In genomic region chr13:32206097-32206740, GRCh38 we compare ENCODE assay signal across 18 cellular contexts.
DNase-seq lines count a peak whose midpoint lies in the region; ATAC-seq and TF ChIP-seq lines count a peak whose summit lies in the region.
"Had no signal": no experiment of that assay in that cellular context is flagged by ENCODE, and none has a peak within 500 bp of the region (broad histone marks: within the 10 kb centered on the region; RNA-seq: fewer than 3 reads in every experiment).

No MANE protein-coding gene starts in this region.

- H3K9me3 ChIP-seq in T-helper 17 cell (ENCODE audit: control insufficient read depth, low read length, poor library complexity, severe bottlenecking) (no peaks in the 10 kb centered on the region), hepatocyte (ENCODE audit: low read depth) (no peaks in the 10 kb centered on the region), esophagus squamous epithelium (no peaks in the 10 kb centered on the region)
- H3K9me3 ChIP-seq: body of pancreas, right lobe of liver, thoracic aorta had no signal

- peak overlapping the region; percentile 42 for H3K4me2 ChIP-seq in hepatocyte

- H3K36me3 ChIP-seq in hepatocyte (replicated peaks; ENCODE audit: insufficient read depth, low read depth), result no peaks in the 10 kb centered on the region
- H3K36me3 ChIP-seq in esophagus squamous epithelium, result no peaks in the 10 kb centered on the region
- H3K36me3 ChIP-seq: thoracic aorta had no signal

- H3K27me3 Mint-ChIP-seq in T-helper 17 cell, result no peaks in the 10 kb centered on the region
- H3K27me3 Mint-ChIP-seq in stimulated activated memory B cell treated with anti-CD40 and anti-IgM and Interleukin-4, amounts not matched to agents 10 μg/mL and 1 μg/mL and 100 μg/mL, for 72 hours, result no peaks in the 10 kb centered on the region
- H3K27me3 Mint-ChIP-seq: activated naive CD4-positive, alpha-beta T cell treated with anti-CD3 and anti-CD28 coated beads, Interleukin-2, amount 10 ng/mL, durations not matched to agents 7 days and 5 days had no signal

- H3K27me3 ChIP-seq in hepatocyte, result no peaks in the 10 kb centered on the region
- H3K27me3 ChIP-seq in esophagus squamous epithelium, result no peaks in the 10 kb centered on the region
- H3K27me3 ChIP-seq: body of pancreas, right lobe of liver had no signal

- H3K4me1 Mint-ChIP-seq in T-helper 17 cell, result peaks cover 8% of the 10 kb centered on the region
- no peaks in the 10 kb centered on the region for H3K4me1 Mint-ChIP-seq in stimulated activated memory B cell treated with anti-CD40 and anti-IgM and Interleukin-4, amounts not matched to agents 10 μg/mL and 1 μg/mL and 100 μg/mL, for 72 hours
- H3K4me1 Mint-ChIP-seq: activated naive CD4-positive, alpha-beta T cell treated with anti-CD3 and anti-CD28 coated beads, Interleukin-2, amount 10 ng/mL, durations not matched to agents 7 days and 5 days had no signal

- DNase-seq in AG10803 (ENCODE audit: low read depth) (peak; percentile 22), EH (ENCODE audit: low read depth) (peak; percentile 64), T-helper 17 cell (no peak), hepatocyte (ENCODE audit: low spot score) (peak; percentile 10), esophagus squamous epithelium (lab: John Stamatoyannopoulos, UW) (no peak)
- no peak for DNase-seq in activated CD4-positive, alpha-beta T cell treated with anti-CD3 and anti-CD28 coated beads for 4 hours
- no peak for DNase-seq in activated naive CD4-positive, alpha-beta T cell (lab: John Stamatoyannopoulos, UW)
- DNase-seq: activated CD4-positive, alpha-beta T cell treated with anti-CD3 and anti-CD28 coated beads for 48 hours; activated CD8-positive, alpha-beta memory T cell treated with anti-CD3 and anti-CD28 coated beads, Interleukin-2, amount 50 U/mL, for 48 hours; activated naive CD4-positive, alpha-beta T cell treated with anti-CD3 and anti-CD28 coated beads, Interleukin-2, amount 10 ng/mL, durations not matched to agents 7 days and 5 days; body of pancreas; effector CD4-positive, alpha-beta T cell; KG1; right lobe of liver; stimulated activated CD4-positive, alpha-beta T cell treated with anti-CD3 and anti-CD28 coated beads, Interleukin-2, amount 100 ng/mL, for 48 hours; T-helper 1 cell had no signal

- ATAC-seq in T-helper 17 cell, result no peak
- ATAC-seq in stimulated activated memory B cell treated with anti-CD40 and anti-IgM and Interleukin-4, amounts not matched to agents 10 μg/mL and 1 μg/mL and 100 μg/mL, for 72 hours, result no peak
- ATAC-seq: body of pancreas had no signal

- no peaks in the 10 kb centered on the region for H3K9me2 ChIP-seq in hepatocyte (replicated peaks; ENCODE audit: insufficient read depth)

- H4K20me1 ChIP-seq in hepatocyte (ENCODE audit: insufficient read depth, poor library complexity, severe bottlenecking), result no peaks in the 10 kb centered on the region

- peaks cover 5% of the 10 kb centered on the region for H3K4me1 ChIP-seq in hepatocyte (ENCODE audit: insufficient read depth)
- H3K4me1 ChIP-seq in esophagus squamous epithelium, result peaks cover 0 to 3% (median 0%) of the 10 kb centered on the region in 3 donors
- H3K4me1 ChIP-seq: right lobe of liver had no signal

- TF ChIP-seq POLR2A in esophagus squamous epithelium (IDR thresholded peaks at IDR 0.05), result no peak

- H3K4me3 Mint-ChIP-seq in T-helper 17 cell, result peak overlapping the region; percentile 41
- no peak overlapping the region for H3K4me3 Mint-ChIP-seq in stimulated activated memory B cell treated with anti-CD40 and anti-IgM and Interleukin-4, amounts not matched to agents 10 μg/mL and 1 μg/mL and 100 μg/mL, for 72 hours
- H3K4me3 Mint-ChIP-seq: activated naive CD4-positive, alpha-beta T cell treated with anti-CD3 and anti-CD28 coated beads, Interleukin-2, amount 10 ng/mL, durations not matched to agents 7 days and 5 days had no signal

- peak overlapping the region; percentile 77 for H3K27ac Mint-ChIP-seq in T-helper 17 cell
- H3K27ac Mint-ChIP-seq in stimulated activated memory B cell treated with anti-CD40 and anti-IgM and Interleukin-4, amounts not matched to agents 10 μg/mL and 1 μg/mL and 100 μg/mL, for 72 hours, result no peak overlapping the region
- H3K27ac Mint-ChIP-seq: activated naive CD4-positive, alpha-beta T cell treated with anti-CD3 and anti-CD28 coated beads, Interleukin-2, amount 10 ng/mL, durations not matched to agents 7 days and 5 days had no signal

- no peaks in the 10 kb centered on the region for H3K79me2 ChIP-seq in hepatocyte

- H3K4me3 ChIP-seq in AG10803 (ENCODE audit: low read length) (no peak overlapping the region), hepatocyte (no peak overlapping the region), esophagus squamous epithelium (no peak overlapping the region)
- H3K4me3 ChIP-seq: body of pancreas, right lobe of liver, thoracic aorta had no signal

- no peaks in the 10 kb centered on the region for H3K9me3 Mint-ChIP-seq in stimulated activated memory B cell treated with anti-CD40 and anti-IgM and Interleukin-4, amounts not matched to agents 10 μg/mL and 1 μg/mL and 100 μg/mL, for 72 hours
- H3K9me3 Mint-ChIP-seq: activated naive CD4-positive, alpha-beta T cell treated with anti-CD3 and anti-CD28 coated beads, Interleukin-2, amount 10 ng/mL, durations not matched to agents 7 days and 5 days had no signal

- no peak overlapping the region for H3K27ac ChIP-seq in hepatocyte
- no peak overlapping the region for H3K27ac ChIP-seq in esophagus squamous epithelium
- H3K27ac ChIP-seq: body of pancreas, right lobe of liver had no signal

- peaks cover 20% of the 10 kb centered on the region for H3K36me3 Mint-ChIP-seq in T-helper 17 cell (ENCODE audit: low read depth)
- H3K36me3 Mint-ChIP-seq in stimulated activated memory B cell treated with anti-CD40 and anti-IgM and Interleukin-4, amounts not matched to agents 10 μg/mL and 1 μg/mL and 100 μg/mL, for 72 hours, result no peaks in the 10 kb centered on the region
- H3K36me3 Mint-ChIP-seq: activated naive CD4-positive, alpha-beta T cell treated with anti-CD3 and anti-CD28 coated beads, Interleukin-2, amount 10 ng/mL, durations not matched to agents 7 days and 5 days had no signal

- intact Hi-C loops in esophagus squamous epithelium (cut with DNase I), result no loop called here

- 63% methylated on average over 5 of the region's 5 CpGs for WGBS in hepatocyte (ENCODE audit: low lambda C conversion rate, missing lambda C conversion rate)
- WGBS in esophagus squamous epithelium, 2 donors, result 72 to 80% methylated on average over 5 of the region's 5 CpGs

- H2AFZ ChIP-seq in hepatocyte, result no peak overlapping the region

- TF ChIP-seq CTCF in AG10803 (conservative IDR thresholded peaks at IDR 0.05; ENCODE audit: low read length), result no peak
- TF ChIP-seq CTCF in hepatocyte (IDR thresholded peaks at IDR 0.05; ENCODE audit: poor library complexity), result no peak
- no peak for TF ChIP-seq CTCF in esophagus squamous epithelium (IDR thresholded peaks at IDR 0.05)

Comparison
In these comparisons a context has a peak if more than half of its experiments do, and no peak if none do; other contexts are left out.
1. DNase-seq: peak in AG10803 (single experiment), EH (single experiment) and hepatocyte (single experiment); none in T-helper 17 cell (0 of 3), esophagus squamous epithelium (single experiment), activated CD4-positive, alpha-beta T cell treated with anti-CD3 and anti-CD28 coated beads for 4 hours (0 of 2) and activated naive CD4-positive, alpha-beta T cell (0 of 4).